Comparison of ENCODE assay signal across 12 cellular contexts in genomic region chr15:34837246-34838016, GRCh38. TPM values are rescaled to one million over a fixed set of nuclear protein-coding genes. Genes with fewer than 3 reads are reported as not detected.
DNase-seq lines count a peak whose midpoint lies in the region; ATAC-seq and TF ChIP-seq lines count a peak whose summit lies in the region.
"Had no signal": no experiment of that assay in that cellular context is flagged by ENCODE, and none has a peak within 500 bp of the region (broad histone marks: within the 10 kb centered on the region; RNA-seq: fewer than 3 reads in every experiment).

No MANE protein-coding gene starts in this region.

- H3K4me3 ChIP-seq in SJSA1 (no peak overlapping the region), fibroblast of the aortic adventitia (ENCODE audit: low read depth, low read length) (no peak overlapping the region), skeletal muscle tissue (ENCODE audit: low read length in 3 of 3) (no peak overlapping the region)

- H3K27ac ChIP-seq in SJSA1: no peak overlapping the region
- peak overlapping the region; percentile 52 for H3K27ac ChIP-seq in skeletal muscle tissue (ENCODE audit: low read depth, low read length)

- DNase-seq in GM03348 (ENCODE audit: low spot score) (peak; percentile 72), SJSA1 (ENCODE audit: low read depth in 1 of 2, low spot score in 2 of 2) (peak; percentile 33 to 69), fibroblast of the aortic adventitia (ENCODE audit: low read depth) (peak; percentile 75), retina (no peak)
- DNase-seq in activated CD4-positive, alpha-beta T cell treated with anti-CD3 and anti-CD28 coated beads, Interleukin-2, amount 10 ng/mL, durations not matched to agents 7 days and 5 days: no peak
- DNase-seq: activated CD4-positive, alpha-beta T cell treated with anti-CD3 and anti-CD28 coated beads, Interleukin-2, amount 50 U/mL, for 48 hours; NCI-H2081 had no signal

- no peak overlapping the region for H3K9ac ChIP-seq in skeletal muscle tissue (ENCODE audit: low read depth in 1 of 3, low read length in 3 of 3)

- H3K27ac Mint-ChIP-seq in activated CD4-positive, alpha-beta T cell treated with anti-CD3 and anti-CD28 coated beads, Interleukin-2, amount 10 ng/mL, durations not matched to agents 7 days and 5 days: no peak overlapping the region
- H3K27ac Mint-ChIP-seq: progenitor cell of endocrine pancreas had no signal

- H3K4me3 Mint-ChIP-seq in activated CD4-positive, alpha-beta T cell treated with anti-CD3 and anti-CD28 coated beads, Interleukin-2, amount 10 ng/mL, durations not matched to agents 7 days and 5 days: no peak overlapping the region

- peaks cover 12% of the 10 kb centered on the region for H3K27me3 Mint-ChIP-seq in activated CD4-positive, alpha-beta T cell treated with anti-CD3 and anti-CD28 coated beads, Interleukin-2, amount 10 ng/mL, durations not matched to agents 7 days and 5 days
- H3K27me3 Mint-ChIP-seq: progenitor cell of endocrine pancreas had no signal

- H3K27me3 ChIP-seq in SJSA1 (replicated peaks): no peaks in the 10 kb centered on the region
- H3K27me3 ChIP-seq in skeletal muscle tissue (ENCODE audit: control insufficient read depth in 3 of 3, insufficient read depth in 3 of 3, low read length in 3 of 3): no peaks in the 10 kb centered on the region

- no peak for TF ChIP-seq CTCF in fibroblast of the aortic adventitia (IDR thresholded peaks at IDR 0.05; ENCODE audit: insufficient read depth, low read length)

- H3K36me3 Mint-ChIP-seq in activated CD4-positive, alpha-beta T cell treated with anti-CD3 and anti-CD28 coated beads, Interleukin-2, amount 10 ng/mL, durations not matched to agents 7 days and 5 days (ENCODE audit: low read depth): no peaks in the 10 kb centered on the region

- no peaks in the 10 kb centered on the region for H3K9me3 Mint-ChIP-seq in activated CD4-positive, alpha-beta T cell treated with anti-CD3 and anti-CD28 coated beads, Interleukin-2, amount 10 ng/mL, durations not matched to agents 7 days and 5 days

- no peaks in the 10 kb centered on the region for H3K9me3 ChIP-seq in SJSA1 (replicated peaks)
- peaks cover 0 to 3% (median 3%) of the 10 kb centered on the region in 3 donors for H3K9me3 ChIP-seq in skeletal muscle tissue (ENCODE audit: control insufficient read depth in 3 of 3, low read length in 3 of 3)

- no peaks in the 10 kb centered on the region for H3K4me1 Mint-ChIP-seq in activated CD4-positive, alpha-beta T cell treated with anti-CD3 and anti-CD28 coated beads, Interleukin-2, amount 10 ng/mL, durations not matched to agents 7 days and 5 days

- CTCF ChIA-PET in activated CD4-positive, alpha-beta T cell treated with anti-CD3 and anti-CD28 coated beads, Interleukin-2, amount 10 ng/mL, durations not matched to agents 7 days and 5 days (lab: Charles Lee): no interaction called here

- POLR2A ChIA-PET in activated CD4-positive, alpha-beta T cell treated with anti-CD3 and anti-CD28 coated beads, Interleukin-2, amount 10 ng/mL, durations not matched to agents 7 days and 5 days (lab: Charles Lee): no interaction called here

- ATAC-seq in GM19463 (IDR thresholded peaks at IDR 0.05; ENCODE audit: unreplicated experiment) (no peak), GM18511 (IDR thresholded peaks at IDR 0.05; ENCODE audit: unreplicated experiment) (no peak)

- H3K4me1 ChIP-seq in SJSA1 (replicated peaks) (peaks cover 19% of the 10 kb centered on the region), skeletal muscle tissue (ENCODE audit: control insufficient read depth in 3 of 3, insufficient read depth in 3 of 3, low read length in 3 of 3) (peaks cover 0 to 5% (median 2%) of the 10 kb centered on the region in 3 donors)

- no peaks in the 10 kb centered on the region for H3K36me3 ChIP-seq in SJSA1
- no peaks in the 10 kb centered on the region for H3K36me3 ChIP-seq in skeletal muscle tissue (ENCODE audit: control insufficient read depth in 3 of 3, insufficient read depth in 3 of 3, low read length in 3 of 3)

RNA-seq across cellular contexts. Expression of gene ACTC1, which starts 42.1 kb away (rescaled TPM):
- total RNA-seq in SJSA1 (2014; rRNA removed; shearing (Covaris generic)): 1.4 and 5.8 TPM in 2 replicates
- total RNA-seq in fibroblast of the aortic adventitia (ENCODE audit: low replicate concordance) (not detected in 2 replicates), skeletal muscle tissue (1,126 TPM)
- not detected for total RNA-seq in activated CD4-positive, alpha-beta T cell treated with anti-CD3 and anti-CD28 coated beads, Interleukin-2, amount 10 ng/mL, durations not matched to agents 7 days and 5 days
- total RNA-seq: SK-MEL-5 had no signal

Comparison
In these comparisons a context has a peak if more than half of its experiments do, and no peak if none do; other contexts are left out.
1. DNase-seq: peak in GM03348 (single experiment), SJSA1 (2 of 2) and fibroblast of the aortic adventitia (single experiment); none in retina (single experiment) and activated CD4-positive, alpha-beta T cell treated with anti-CD3 and anti-CD28 coated beads, Interleukin-2, amount 10 ng/mL, durations not matched to agents 7 days and 5 days (single experiment).
2. RNA of gene ACTC1, which starts 42.1 kb away (total RNA-seq): 1,126 TPM in skeletal muscle tissue (single experiment); 1.4 to 5.8 TPM in SJSA1, not detected in activated CD4-positive, alpha-beta T cell treated with anti-CD3 and anti-CD28 coated beads, Interleukin-2, amount 10 ng/mL, durations not matched to agents 7 days and 5 days and not detected in fibroblast of the aortic adventitia; every median in the first group is over 100 times any median in the second.